14 cellular contexts compared by ENCODE assay signal in the genomic region with DNA sequence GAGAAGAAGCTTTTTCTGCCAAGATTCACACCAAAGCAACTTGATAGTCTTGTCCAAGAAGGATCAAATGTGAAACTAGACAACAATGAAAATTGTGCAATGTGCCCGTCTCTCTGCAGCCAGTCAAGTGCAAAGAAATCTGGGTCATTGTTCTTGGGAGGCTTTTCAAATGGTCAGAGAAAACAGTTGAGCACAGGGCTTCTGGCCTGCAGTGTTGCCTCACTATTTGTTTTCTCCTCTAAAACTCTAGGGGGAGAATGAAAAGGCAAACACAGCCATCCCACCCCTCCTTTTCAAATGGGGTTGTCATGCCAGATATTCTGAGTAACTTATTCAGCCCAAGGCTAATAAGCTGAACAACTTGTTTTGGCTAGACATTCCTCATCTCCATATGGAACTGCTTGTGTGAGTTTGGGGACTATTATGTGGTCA.
DNase-seq lines count a peak whose midpoint lies in the region; ATAC-seq and TF ChIP-seq lines count a peak whose summit lies in the region.
"Had no signal": no experiment of that assay in that cellular context is flagged by ENCODE, and none has a peak within 500 bp of the region (broad histone marks: within the 10 kb centered on the region; RNA-seq: fewer than 3 reads in every experiment).

No MANE protein-coding gene starts in this region.

- no peak overlapping the region for H3K23ac ChIP-seq in mesendoderm (ENCODE audit: low read length)

- no TSS peak for BruUV-seq in PC-3 (replicated peaks; lab: Mats Ljungman, UMichigan)

- H3K36me3 ChIP-seq in PC-3 (ENCODE audit: low read depth, low read length) (no peaks in the 10 kb centered on the region), mesendoderm (ENCODE audit: control insufficient read depth, insufficient read depth, low read length) (no peaks in the 10 kb centered on the region)
- H3K36me3 ChIP-seq: adrenal gland, esophagus squamous epithelium, spleen had no signal

- H4K8ac ChIP-seq in mesendoderm (ENCODE audit: low read depth, low read length), result no peak overlapping the region

- H3K79me2 ChIP-seq in PC-3 (ENCODE audit: low read length) (no peaks in the 10 kb centered on the region), mesendoderm (ENCODE audit: control insufficient read depth, insufficient read depth, low read length) (no peaks in the 10 kb centered on the region)

- no peak overlapping the region for H2BK5ac ChIP-seq in mesendoderm (ENCODE audit: low read length)

- H2BK120ac ChIP-seq in mesendoderm (ENCODE audit: low read depth, low read length), result no peak overlapping the region

- H3F3A ChIP-seq in PC-3 (ENCODE audit: low read length, unreplicated experiment), result no peaks in the 10 kb centered on the region

- H4K20me1 ChIP-seq in PC-3 (ENCODE audit: low read length), result no peaks in the 10 kb centered on the region

- no peaks in the 10 kb centered on the region for H3K79me1 ChIP-seq in mesendoderm (ENCODE audit: low read length)

- H2AK5ac ChIP-seq in mesendoderm (ENCODE audit: low read length), result no peak overlapping the region

- no peak overlapping the region for H3K18ac ChIP-seq in mesendoderm (ENCODE audit: low read length)

- H3K4me3 ChIP-seq in PC-3 (ENCODE audit: low read length), result no peak overlapping the region
- no peak overlapping the region for H3K4me3 ChIP-seq in fibroblast of the aortic adventitia (ENCODE audit: low read depth, low read length)
- no peak overlapping the region for H3K4me3 ChIP-seq in mesendoderm (ENCODE audit: low read length)
- H3K4me3 ChIP-seq: adrenal gland, esophagus squamous epithelium, spleen had no signal

- no peaks in the 10 kb centered on the region for H3K9me2 ChIP-seq in PC-3 (replicated peaks; ENCODE audit: low read length)

- H3K27ac ChIP-seq in PC-3 (ENCODE audit: low read length), result no peak overlapping the region
- H3K27ac ChIP-seq in mesendoderm (ENCODE audit: low read depth, low read length), result no peak overlapping the region
- H3K27ac ChIP-seq: adrenal gland, spleen had no signal

- H3K56ac ChIP-seq in mesendoderm (ENCODE audit: low read length), result no peak overlapping the region

- no CpG with 5 or more reads among the region's 1 CpG for WGBS in mesendoderm (ENCODE audit: extremely low coverage, insufficient coverage, low lambda C conversion rate)

- TF ChIP-seq CTCF in AG09319 (IDR thresholded peaks at IDR 0.05; ENCODE audit: low read depth, low read length), result peak; percentile 8
- TF ChIP-seq CTCF in PC-3 (conservative IDR thresholded peaks at IDR 0.05; ENCODE audit: low read depth, low read length), result no peak
- TF ChIP-seq CTCF in fibroblast of the aortic adventitia (IDR thresholded peaks at IDR 0.05; ENCODE audit: insufficient read depth, low read length), result peak; percentile 11

- H3K4me2 ChIP-seq in PC-3 (ENCODE audit: low read length) (0 out of 2 replicates have a peak overlapping the region, but pooled peaks have one; percentile 13), mesendoderm (ENCODE audit: low read length) (no peak overlapping the region)

- no peaks in the 10 kb centered on the region for H3K9me3 ChIP-seq in PC-3 (ENCODE audit: low read length)
- H3K9me3 ChIP-seq: adrenal gland, esophagus squamous epithelium had no signal

- no peak overlapping the region for H4K5ac ChIP-seq in mesendoderm (ENCODE audit: low read length)

- peak; percentile 82 for DNase-seq in AG09319 (ENCODE audit: extremely low read depth, low read depth)
- peak; percentile 80 for DNase-seq in PC-3
- peak; percentile 76 for DNase-seq in fibroblast of the aortic adventitia (ENCODE audit: low read depth)
- peak; percentile 26 for DNase-seq in mesendoderm
- DNase-seq in DMS53 treated with DMSO at 0.1 percent for 48 hours (lab: John Stamatoyannopoulos, UW; ENCODE audit: unreplicated experiment), result no peak
- no peak for DNase-seq in NCI-H345 treated with DMSO at 0.1 percent for 48 hours (lab: John Stamatoyannopoulos, UW; ENCODE audit: unreplicated experiment)
- no peak for DNase-seq in stimulated activated naive CD4-positive, alpha-beta T cell treated with Interleukin-2 at 50 U/mL for 16 hours (lab: John Stamatoyannopoulos, UW)
- DNase-seq: activated CD8-positive, alpha-beta memory T cell treated with anti-CD3 and anti-CD28 coated beads for 24 hours; esophagus squamous epithelium; NCI-H82; spleen; stimulated activated CD8-positive, alpha-beta memory T cell treated with anti-CD3 and anti-CD28 coated beads, Interleukin-4, amount 100 ng/mL, for 48 hours had no signal

- H3K9ac ChIP-seq in PC-3 (ENCODE audit: low read length), result no peak overlapping the region
- H3K9ac ChIP-seq in mesendoderm (ENCODE audit: low read length), result no peak overlapping the region

- no peaks in the 10 kb centered on the region for H3K27me3 ChIP-seq in PC-3 (ENCODE audit: low read length)
- H3K27me3 ChIP-seq in mesendoderm (ENCODE audit: insufficient read depth, low read length, poor library complexity), result no peaks in the 10 kb centered on the region
- H3K27me3 ChIP-seq: adrenal gland, esophagus squamous epithelium, spleen had no signal

- H2AFZ ChIP-seq in PC-3 (ENCODE audit: low read length), result no peak overlapping the region

- intact Hi-C loops in PC-3 (cut with micrococcal nuclease), result no loop called here

- H2BK15ac ChIP-seq in mesendoderm (replicated peaks; ENCODE audit: low read depth), result no peak overlapping the region

- H3K4ac ChIP-seq in mesendoderm (ENCODE audit: low read depth, low read length), result no peak overlapping the region

- CTCF ChIA-PET in PC-3 (lab: Charles Lee), result no interaction called here

- no peak for ATAC-seq in PC-3
- ATAC-seq in GM19324 (IDR thresholded peaks at IDR 0.05; ENCODE audit: low FRiP score, unreplicated experiment), result no peak

- H3K4me1 ChIP-seq in PC-3 (ENCODE audit: insufficient read depth, low read length) (peaks cover 14% of the 10 kb centered on the region), mesendoderm (ENCODE audit: control insufficient read depth, low read depth, low read length) (no peaks in the 10 kb centered on the region)
- H3K4me1 ChIP-seq: spleen had no signal

- POLR2A ChIA-PET in PC-3 (lab: Charles Lee; ENCODE audit: unreplicated experiment), result no interaction called here

Comparison
In these comparisons a context has a peak if more than half of its experiments do, and no peak if none do; other contexts are left out.
1. DNase-seq: peak in AG09319 (single experiment), PC-3 (single experiment), fibroblast of the aortic adventitia (single experiment) and mesendoderm (single experiment); none in DMS53 treated with DMSO at 0.1 percent for 48 hours (single experiment), NCI-H345 treated with DMSO at 0.1 percent for 48 hours (single experiment) and stimulated activated naive CD4-positive, alpha-beta T cell treated with Interleukin-2 at 50 U/mL for 16 hours (single experiment).